ENCODE assay signal across 1 cellular context in the genomic region with DNA sequence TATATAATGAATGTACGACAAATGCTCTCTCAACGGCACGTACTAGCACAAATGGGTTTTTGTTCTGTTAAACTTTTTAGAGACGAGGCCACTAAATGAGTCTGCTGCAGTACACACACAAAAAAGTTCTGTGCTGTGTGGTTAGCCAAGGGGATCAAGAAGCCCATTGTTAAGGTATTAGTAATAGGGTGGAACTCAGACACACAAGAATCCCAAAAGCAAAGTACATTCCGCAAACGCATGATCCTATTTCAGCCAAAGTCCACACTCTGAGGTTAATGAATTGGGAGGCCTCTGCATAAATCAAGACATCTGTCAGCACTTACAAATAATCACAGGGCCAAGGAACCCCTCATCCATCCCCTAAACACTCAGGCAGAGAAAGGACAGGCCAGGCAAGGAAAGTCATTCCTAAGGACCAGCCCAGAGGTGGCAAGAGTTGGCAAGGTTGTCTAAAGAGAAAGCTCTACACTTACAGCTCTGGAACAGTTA.
TF ChIP-seq lines count a peak whose summit lies in the region.

No MANE protein-coding gene starts in this region.

TF ChIP-seq in HepG2, 621 proteins besides CTCF, POLR2A, EP300 and RAD21 (continued from another document):
- TF ChIP-seq, protein P1, sequence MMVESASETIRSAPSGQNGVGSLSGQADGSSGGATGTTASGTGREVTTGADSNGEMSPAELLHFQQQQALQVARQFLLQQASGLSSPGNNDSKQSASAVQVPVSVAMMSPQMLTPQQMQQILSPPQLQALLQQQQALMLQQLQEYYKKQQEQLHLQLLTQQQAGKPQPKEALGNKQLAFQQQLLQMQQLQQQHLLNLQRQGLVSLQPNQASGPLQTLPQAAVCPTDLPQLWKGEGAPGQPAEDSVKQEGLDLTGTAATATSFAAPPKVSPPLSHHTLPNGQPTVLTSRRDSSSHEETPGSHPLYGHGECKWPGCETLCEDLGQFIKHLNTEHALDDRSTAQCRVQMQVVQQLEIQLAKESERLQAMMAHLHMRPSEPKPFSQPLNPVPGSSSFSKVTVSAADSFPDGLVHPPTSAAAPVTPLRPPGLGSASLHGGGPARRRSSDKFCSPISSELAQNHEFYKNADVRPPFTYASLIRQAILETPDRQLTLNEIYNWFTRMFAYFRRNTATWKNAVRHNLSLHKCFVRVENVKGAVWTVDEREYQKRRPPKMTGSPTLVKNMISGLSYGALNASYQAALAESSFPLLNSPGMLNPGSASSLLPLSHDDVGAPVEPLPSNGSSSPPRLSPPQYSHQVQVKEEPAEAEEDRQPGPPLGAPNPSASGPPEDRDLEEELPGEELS (CRISPR knock-in tag; IDR thresholded peaks at IDR 0.05): peak; percentile 80
- TF ChIP-seq KDM6A (CRISPR knock-in tag; IDR thresholded peaks at IDR 0.05; ENCODE audit: low read depth) (peak; percentile 9; the same call in 1 of the 2 replicates), SALL1 (CRISPR knock-in tag; IDR thresholded peaks at IDR 0.05) (peak; percentile 41; the same call in 1 of the 2 replicates), CHD4 (IDR thresholded peaks at IDR 0.05; ENCODE audit: borderline replicate concordance, low read length) (no peak; the same call in 1 of the 2 replicates), HMG20B (CRISPR knock-in tag; conservative IDR thresholded peaks at IDR 0.05) (peak; percentile 78; the same call in 1 of the 2 replicates), ZNF30 (CRISPR knock-in tag; IDR thresholded peaks at IDR 0.05) (no peak), HDAC2 (CRISPR knock-in tag; IDR thresholded peaks at IDR 0.05) (peak; percentile 66; the same call in 1 of the 2 replicates), ISL2 (CRISPR knock-in tag; IDR thresholded peaks at IDR 0.05) (peak; percentile 85), CREM (IDR thresholded peaks at IDR 0.05) (peak; percentile 60; the same call in 1 of the 2 replicates), CREM (CRISPR knock-in tag; IDR thresholded peaks at IDR 0.05) (no peak), ZGPAT (CRISPR knock-in tag; IDR thresholded peaks at IDR 0.05) (peak; percentile 39; the same call in 1 of the 2 replicates), YEATS4 (CRISPR knock-in tag; IDR thresholded peaks at IDR 0.05; ENCODE audit: borderline replicate concordance) (0 out of 2 replicates have a peak, but pooled peaks have one; percentile 16), ZNF292 (CRISPR knock-in tag; IDR thresholded peaks at IDR 0.05; ENCODE audit: borderline replicate concordance, low read depth) (peak; percentile 75; the same call in 1 of the 2 replicates), SOX5 (CRISPR knock-in tag; IDR thresholded peaks at IDR 0.05; ENCODE audit: borderline replicate concordance) (peak; percentile 81)
- TF ChIP-seq, protein P2, sequence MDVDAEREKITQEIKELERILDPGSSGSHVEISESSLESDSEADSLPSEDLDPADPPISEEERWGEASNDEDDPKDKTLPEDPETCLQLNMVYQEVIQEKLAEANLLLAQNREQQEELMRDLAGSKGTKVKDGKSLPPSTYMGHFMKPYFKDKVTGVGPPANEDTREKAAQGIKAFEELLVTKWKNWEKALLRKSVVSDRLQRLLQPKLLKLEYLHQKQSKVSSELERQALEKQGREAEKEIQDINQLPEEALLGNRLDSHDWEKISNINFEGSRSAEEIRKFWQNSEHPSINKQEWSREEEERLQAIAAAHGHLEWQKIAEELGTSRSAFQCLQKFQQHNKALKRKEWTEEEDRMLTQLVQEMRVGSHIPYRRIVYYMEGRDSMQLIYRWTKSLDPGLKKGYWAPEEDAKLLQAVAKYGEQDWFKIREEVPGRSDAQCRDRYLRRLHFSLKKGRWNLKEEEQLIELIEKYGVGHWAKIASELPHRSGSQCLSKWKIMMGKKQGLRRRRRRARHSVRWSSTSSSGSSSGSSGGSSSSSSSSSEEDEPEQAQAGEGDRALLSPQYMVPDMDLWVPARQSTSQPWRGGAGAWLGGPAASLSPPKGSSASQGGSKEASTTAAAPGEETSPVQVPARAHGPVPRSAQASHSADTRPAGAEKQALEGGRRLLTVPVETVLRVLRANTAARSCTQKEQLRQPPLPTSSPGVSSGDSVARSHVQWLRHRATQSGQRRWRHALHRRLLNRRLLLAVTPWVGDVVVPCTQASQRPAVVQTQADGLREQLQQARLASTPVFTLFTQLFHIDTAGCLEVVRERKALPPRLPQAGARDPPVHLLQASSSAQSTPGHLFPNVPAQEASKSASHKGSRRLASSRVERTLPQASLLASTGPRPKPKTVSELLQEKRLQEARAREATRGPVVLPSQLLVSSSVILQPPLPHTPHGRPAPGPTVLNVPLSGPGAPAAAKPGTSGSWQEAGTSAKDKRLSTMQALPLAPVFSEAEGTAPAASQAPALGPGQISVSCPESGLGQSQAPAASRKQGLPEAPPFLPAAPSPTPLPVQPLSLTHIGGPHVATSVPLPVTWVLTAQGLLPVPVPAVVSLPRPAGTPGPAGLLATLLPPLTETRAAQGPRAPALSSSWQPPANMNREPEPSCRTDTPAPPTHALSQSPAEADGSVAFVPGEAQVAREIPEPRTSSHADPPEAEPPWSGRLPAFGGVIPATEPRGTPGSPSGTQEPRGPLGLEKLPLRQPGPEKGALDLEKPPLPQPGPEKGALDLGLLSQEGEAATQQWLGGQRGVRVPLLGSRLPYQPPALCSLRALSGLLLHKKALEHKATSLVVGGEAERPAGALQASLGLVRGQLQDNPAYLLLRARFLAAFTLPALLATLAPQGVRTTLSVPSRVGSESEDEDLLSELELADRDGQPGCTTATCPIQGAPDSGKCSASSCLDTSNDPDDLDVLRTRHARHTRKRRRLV (CRISPR knock-in tag; IDR thresholded peaks at IDR 0.05): no peak
- TF ChIP-seq, protein P3, sequence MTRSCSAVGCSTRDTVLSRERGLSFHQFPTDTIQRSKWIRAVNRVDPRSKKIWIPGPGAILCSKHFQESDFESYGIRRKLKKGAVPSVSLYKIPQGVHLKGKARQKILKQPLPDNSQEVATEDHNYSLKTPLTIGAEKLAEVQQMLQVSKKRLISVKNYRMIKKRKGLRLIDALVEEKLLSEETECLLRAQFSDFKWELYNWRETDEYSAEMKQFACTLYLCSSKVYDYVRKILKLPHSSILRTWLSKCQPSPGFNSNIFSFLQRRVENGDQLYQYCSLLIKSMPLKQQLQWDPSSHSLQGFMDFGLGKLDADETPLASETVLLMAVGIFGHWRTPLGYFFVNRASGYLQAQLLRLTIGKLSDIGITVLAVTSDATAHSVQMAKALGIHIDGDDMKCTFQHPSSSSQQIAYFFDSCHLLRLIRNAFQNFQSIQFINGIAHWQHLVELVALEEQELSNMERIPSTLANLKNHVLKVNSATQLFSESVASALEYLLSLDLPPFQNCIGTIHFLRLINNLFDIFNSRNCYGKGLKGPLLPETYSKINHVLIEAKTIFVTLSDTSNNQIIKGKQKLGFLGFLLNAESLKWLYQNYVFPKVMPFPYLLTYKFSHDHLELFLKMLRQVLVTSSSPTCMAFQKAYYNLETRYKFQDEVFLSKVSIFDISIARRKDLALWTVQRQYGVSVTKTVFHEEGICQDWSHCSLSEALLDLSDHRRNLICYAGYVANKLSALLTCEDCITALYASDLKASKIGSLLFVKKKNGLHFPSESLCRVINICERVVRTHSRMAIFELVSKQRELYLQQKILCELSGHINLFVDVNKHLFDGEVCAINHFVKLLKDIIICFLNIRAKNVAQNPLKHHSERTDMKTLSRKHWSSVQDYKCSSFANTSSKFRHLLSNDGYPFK (CRISPR knock-in tag; IDR thresholded peaks at IDR 0.05; ENCODE audit: borderline replicate concordance): no peak
